ENCODE assay signal across 23 cellular contexts in genomic region chr21:35641271-35642016, GRCh38.
A peak's percentile ranks its signal among the peaks of the same experiment; 100 is the strongest.
DNase-seq lines count a peak whose midpoint lies in the region; ATAC-seq and TF ChIP-seq lines count a peak whose summit lies in the region.
"Had no signal": no experiment of that assay in that cellular context is flagged by ENCODE, and none has a peak within 500 bp of the region (broad histone marks: within the 10 kb centered on the region; RNA-seq: fewer than 3 reads in every experiment).

No MANE protein-coding gene starts in this region.

- ATAC-seq in activated T-cell treated with anti-CD3 and anti-CD28 coated beads, Interleukin-2, amount 50 U/mL, for 4 hours, result no peak
- ATAC-seq: activated CD8-positive, alpha-beta memory T cell treated with anti-CD3 and anti-CD28 coated beads, Interleukin-2, amount 10 ng/mL, durations not matched to agents 7 days and 5 days; GM12878; PC-3; right lobe of liver had no signal

- H3K27me3 ChIP-seq in smooth muscle cell (ENCODE audit: low read depth), result no peaks in the 10 kb centered on the region
- H3K27me3 ChIP-seq: right lobe of liver had no signal

- no peaks in the 10 kb centered on the region for H3K36me3 ChIP-seq in smooth muscle cell (ENCODE audit: low read depth)
- H3K36me3 ChIP-seq: right lobe of liver had no signal

- H3K27me3 Mint-ChIP-seq in activated T-cell treated with anti-CD3 and anti-CD28 coated beads, Interleukin-2, amount 50 U/mL, for 4 hours (ENCODE audit: low read depth), result peaks cover 17% of the 10 kb centered on the region

- H3K4me3 ChIP-seq in fibroblast of the aortic adventitia (ENCODE audit: low read depth, low read length), result no peak overlapping the region
- H3K4me3 ChIP-seq in smooth muscle cell, result no peak overlapping the region
- H3K4me3 ChIP-seq: GM12878, right lobe of liver had no signal

- TF ChIP-seq CTCF in fibroblast of the aortic adventitia (IDR thresholded peaks at IDR 0.05; ENCODE audit: insufficient read depth, low read length) (no peak), smooth muscle cell (IDR thresholded peaks at IDR 0.05; ENCODE audit: borderline replicate concordance, insufficient read depth, poor library complexity, severe bottlenecking) (no peak)

- no peak overlapping the region for H3K4me3 Mint-ChIP-seq in activated T-cell treated with anti-CD3 and anti-CD28 coated beads, Interleukin-2, amount 50 U/mL, for 4 hours
- H3K4me3 Mint-ChIP-seq: activated CD8-positive, alpha-beta memory T cell treated with anti-CD3 and anti-CD28 coated beads, Interleukin-2, amount 10 ng/mL, durations not matched to agents 7 days and 5 days; activated naive CD8-positive, alpha-beta T cell; CD4-positive, alpha-beta T cell; nephron progenitor cell had no signal

- no peaks in the 10 kb centered on the region for H3K4me1 Mint-ChIP-seq in activated T-cell treated with anti-CD3 and anti-CD28 coated beads, Interleukin-2, amount 50 U/mL, for 4 hours (ENCODE audit: low read depth)
- H3K4me1 Mint-ChIP-seq: activated CD8-positive, alpha-beta memory T cell treated with anti-CD3 and anti-CD28 coated beads, Interleukin-2, amount 10 ng/mL, durations not matched to agents 7 days and 5 days; nephron progenitor cell had no signal

- H3K4me2 ChIP-seq in smooth muscle cell, result peak overlapping the region; percentile 24

- DNase-seq in ELR (ENCODE audit: low read depth) (peak; percentile 21), amniotic epithelial cell (ENCODE audit: low read depth) (peak; percentile 77), fibroblast of the aortic adventitia (ENCODE audit: low read depth) (peak; percentile 66), smooth muscle cell (lab: John Stamatoyannopoulos, UW; ENCODE audit: unreplicated experiment) (no peak), cerebellar cortex (ENCODE audit: low spot score) (no peak), kidney glomerular epithelial cell (lab: John Stamatoyannopoulos, UW) (no peak)
- DNase-seq in activated T-cell treated with anti-CD3 and anti-CD28 coated beads, Interleukin-2, amount 50 U/mL, for 4 hours, result no peak
- DNase-seq: activated CD4-positive, alpha-beta T cell treated with anti-CD3 and anti-CD28 coated beads for 48 hours; activated CD8-positive, alpha-beta memory T cell treated with anti-CD3 and anti-CD28 coated beads, Interleukin-2, amount 10 ng/mL, durations not matched to agents 7 days and 5 days; CD4-positive, alpha-beta T cell; cortex of kidney; DMS 273 treated with DMSO at 0.1 percent for 48 hours; foreskin melanocyte; GF-D8; hippocampal formation; NCI-H187; nephron progenitor cell; PC-3; posterior cingulate gyrus; right lobe of liver; SIG-M5 had no signal

- H3K27ac ChIP-seq in smooth muscle cell (ENCODE audit: low read depth), result no peak overlapping the region
- H3K27ac ChIP-seq: right lobe of liver had no signal

- H3K36me3 Mint-ChIP-seq in activated T-cell treated with anti-CD3 and anti-CD28 coated beads, Interleukin-2, amount 50 U/mL, for 4 hours (ENCODE audit: insufficient read depth), result no peaks in the 10 kb centered on the region
- H3K36me3 Mint-ChIP-seq: activated CD8-positive, alpha-beta memory T cell treated with anti-CD3 and anti-CD28 coated beads, Interleukin-2, amount 10 ng/mL, durations not matched to agents 7 days and 5 days; activated naive CD8-positive, alpha-beta T cell had no signal

- H3K79me2 ChIP-seq in smooth muscle cell (ENCODE audit: low read depth), result no peaks in the 10 kb centered on the region

- peak overlapping the region; percentile 8 for H2AFZ ChIP-seq in smooth muscle cell (ENCODE audit: low read depth)

- H3K9ac ChIP-seq in smooth muscle cell (ENCODE audit: low read depth), result no peak overlapping the region

- no peaks in the 10 kb centered on the region for H3F3A ChIP-seq in smooth muscle cell (ENCODE audit: low read depth)

- H3K4me1 ChIP-seq in smooth muscle cell (ENCODE audit: low read depth), result no peaks in the 10 kb centered on the region
- H3K4me1 ChIP-seq: right lobe of liver had no signal

- WGBS in smooth muscle cell (ENCODE audit: low lambda C conversion rate), result 89% methylated on average over 4 of the region's 4 CpGs

- H4K20me1 ChIP-seq in smooth muscle cell (ENCODE audit: low read depth), result no peaks in the 10 kb centered on the region

- no peaks in the 10 kb centered on the region for H3K9me3 Mint-ChIP-seq in activated T-cell treated with anti-CD3 and anti-CD28 coated beads, Interleukin-2, amount 50 U/mL, for 4 hours
- H3K9me3 Mint-ChIP-seq: CD4-positive, alpha-beta T cell had no signal

- no peaks in the 10 kb centered on the region for H3K9me3 ChIP-seq in smooth muscle cell (replicated peaks; ENCODE audit: low read depth)
- H3K9me3 ChIP-seq: right lobe of liver had no signal

Comparison
In these comparisons a context has a peak if more than half of its experiments do, and no peak if none do; other contexts are left out.
1. DNase-seq: peak in ELR (single experiment), amniotic epithelial cell (single experiment) and fibroblast of the aortic adventitia (single experiment); none in smooth muscle cell (single experiment), cerebellar cortex (single experiment), activated T-cell treated with anti-CD3 and anti-CD28 coated beads, Interleukin-2, amount 50 U/mL, for 4 hours (single experiment) and kidney glomerular epithelial cell (single experiment).